35 cellular contexts compared by ENCODE assay signal in the genomic region with DNA sequence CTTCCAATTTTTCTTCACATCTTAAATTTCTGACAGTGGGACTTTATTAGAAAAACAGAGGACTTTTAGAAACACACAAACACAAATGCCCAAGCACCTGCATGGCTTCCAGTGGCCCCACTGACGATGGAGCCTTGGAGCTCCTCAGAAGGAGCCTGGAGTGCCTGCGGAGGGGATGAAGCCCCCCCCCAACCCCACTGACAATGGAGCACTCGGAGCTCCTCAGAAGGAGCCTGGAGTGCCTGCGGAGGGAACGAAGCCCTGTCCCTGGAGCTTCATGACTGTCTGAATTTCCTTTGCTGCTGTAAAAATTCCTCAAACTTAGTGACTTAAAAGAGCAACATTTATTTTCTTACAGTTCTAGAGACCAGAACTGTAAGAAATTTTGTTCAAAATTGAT.
"Had no signal": no experiment of that assay in that cellular context is flagged by ENCODE, and none has a peak within 500 bp of the region (broad histone marks: within the 10 kb centered on the region; RNA-seq: fewer than 3 reads in every experiment).

No MANE protein-coding gene starts in this region.

- H3K4me3 Mint-ChIP-seq: activated CD4-positive, alpha-beta memory T cell treated with anti-CD3 and anti-CD28 coated beads, Interleukin-2, amount 10 ng/mL, durations not matched to agents 7 days and 5 days; activated CD4-positive, alpha-beta T cell treated with anti-CD3 and anti-CD28 coated beads, Interleukin-2, amount 10 ng/mL, durations not matched to agents 7 days and 5 days; activated CD8-positive, alpha-beta memory T cell treated with anti-CD3 and anti-CD28 coated beads, Interleukin-2, amount 10 ng/mL, durations not matched to agents 7 days and 5 days; activated CD8-positive, alpha-beta T cell treated with anti-CD3 and anti-CD28 coated beads, Interleukin-2, amount 10 ng/mL, durations not matched to agents 7 days and 5 days; activated naive CD4-positive, alpha-beta T cell treated with anti-CD3 and anti-CD28 coated beads for 36 hours; activated naive CD8-positive, alpha-beta T cell treated with anti-CD3 and anti-CD28 coated beads for 36 hours; activated T-cell treated with anti-CD3 and anti-CD28 coated beads, Interleukin-2, amount 50 U/mL, for 24 hours; brain; central memory CD8-positive, alpha-beta T cell; T-helper 1 cell treated with Interleukin-12 subunit alpha and Interleukin-12 subunit beta and Interleukin-4 antibody, amounts not matched to agents 30 μg/mL and 1 μg/mL, for 36 hours; T-helper 2 cell treated with Interferon-gamma antibody and Interleukin-4, amounts not matched to agents 5 μg/mL and 100 μg/mL, for 36 hours had no signal

- H3K27ac ChIP-seq: adrenal gland, cardiac muscle cell, VCaP had no signal

- H3K9me3 Mint-ChIP-seq: activated CD4-positive, alpha-beta memory T cell treated with anti-CD3 and anti-CD28 coated beads, Interleukin-2, amount 10 ng/mL, durations not matched to agents 7 days and 5 days; activated CD4-positive, alpha-beta T cell treated with anti-CD3 and anti-CD28 coated beads, Interleukin-2, amount 10 ng/mL, durations not matched to agents 7 days and 5 days; activated naive CD4-positive, alpha-beta T cell treated with anti-CD3 and anti-CD28 coated beads for 36 hours; activated naive CD4-positive, alpha-beta T cell treated with anti-CD3 and anti-CD28 coated beads, Interleukin-2, amount 50 U/mL, for 72 hours; activated naive CD8-positive, alpha-beta T cell treated with anti-CD3 and anti-CD28 coated beads for 36 hours; activated T-cell treated with anti-CD3 and anti-CD28 coated beads, Interleukin-2, amount 50 U/mL, for 24 hours; activated T-helper 2 cell treated with anti-CD3 and anti-CD28 coated beads, Interferon-gamma antibody, Interleukin-2, Interleukin-4, amounts not matched to agents 10 μg/mL and 5 μg/mL and 100 μg/mL, durations not matched to agents 14 hours and 24 hours and 36 hours; central memory CD8-positive, alpha-beta T cell; T-helper 1 cell treated with Interleukin-12 subunit alpha and Interleukin-12 subunit beta and Interleukin-4 antibody, amounts not matched to agents 30 μg/mL and 1 μg/mL, for 36 hours; T-helper 2 cell treated with Interferon-gamma antibody and Interleukin-4, amounts not matched to agents 5 μg/mL and 100 μg/mL, for 36 hours had no signal

- DNase-seq: activated CD4-positive, alpha-beta memory T cell treated with anti-CD3 and anti-CD28 coated beads, Interleukin-2, amount 10 ng/mL, durations not matched to agents 7 days and 5 days; activated CD4-positive, alpha-beta T cell treated with anti-CD3 and anti-CD28 coated beads for 48 hours; activated CD4-positive, alpha-beta T cell treated with anti-CD3 and anti-CD28 coated beads, Interleukin-2, amount 10 ng/mL, durations not matched to agents 7 days and 5 days; activated CD4-positive, alpha-beta T cell treated with anti-CD3 and anti-CD28 coated beads, Interleukin-2, amount 50 U/mL, for 48 hours; activated CD4-positive, CD25-positive, alpha-beta regulatory T cell; activated CD8-positive, alpha-beta memory T cell treated with anti-CD3 and anti-CD28 coated beads for 24 hours; activated CD8-positive, alpha-beta memory T cell treated with anti-CD3 and anti-CD28 coated beads, Interleukin-2, amount 10 ng/mL, durations not matched to agents 7 days and 5 days; activated CD8-positive, alpha-beta memory T cell treated with anti-CD3 and anti-CD28 coated beads, Interleukin-2, amount 50 U/mL, for 48 hours; activated CD8-positive, alpha-beta T cell treated with anti-CD3 and anti-CD28 coated beads, Interleukin-2, amount 10 ng/mL, durations not matched to agents 7 days and 5 days; activated effector memory CD4-positive, alpha-beta T cell treated with anti-CD3 and anti-CD28 coated beads, Interleukin-2, amount 50 U/mL, for 16 hours; activated gamma-delta T cell treated with Interleukin-2 at 50 U/mL for 16 hours; activated naive CD4-positive, alpha-beta T cell; activated naive CD4-positive, alpha-beta T cell treated with anti-CD3 and anti-CD28 coated beads for 36 hours; activated naive CD4-positive, alpha-beta T cell treated with anti-CD3 and anti-CD28 coated beads, Interleukin-2, amount 50 U/mL, for 16 hours; activated naive CD8-positive, alpha-beta T cell treated with anti-CD3 and anti-CD28 coated beads for 36 hours; activated T-cell treated with anti-CD3 and anti-CD28 coated beads, Interleukin-2, amount 50 U/mL, for 24 hours; activated T-cell treated with anti-CD3 and anti-CD28 coated beads, Interleukin-2, amount 50 U/mL, for 48 hours; adrenal gland; amniotic stem cell; aorta; caudate nucleus; cerebellar nuclear complex; SW 1271; T-helper 1 cell; T-helper 2 cell; T-helper 9 cell had no signal

- H3K4me3 ChIP-seq: adrenal gland, cardiac muscle cell had no signal

- H3K27ac Mint-ChIP-seq: activated CD4-positive, alpha-beta memory T cell treated with anti-CD3 and anti-CD28 coated beads, Interleukin-2, amount 10 ng/mL, durations not matched to agents 7 days and 5 days; activated CD4-positive, alpha-beta T cell treated with anti-CD3 and anti-CD28 coated beads, Interleukin-2, amount 10 ng/mL, durations not matched to agents 7 days and 5 days; activated CD8-positive, alpha-beta memory T cell treated with anti-CD3 and anti-CD28 coated beads, Interleukin-2, amount 10 ng/mL, durations not matched to agents 7 days and 5 days; activated CD8-positive, alpha-beta T cell treated with anti-CD3 and anti-CD28 coated beads, Interleukin-2, amount 10 ng/mL, durations not matched to agents 7 days and 5 days; activated naive CD4-positive, alpha-beta T cell treated with anti-CD3 and anti-CD28 coated beads for 36 hours; activated naive CD4-positive, alpha-beta T cell treated with anti-CD3 and anti-CD28 coated beads, Interleukin-2, amount 50 U/mL, for 72 hours; activated naive CD8-positive, alpha-beta T cell treated with anti-CD3 and anti-CD28 coated beads for 36 hours; activated T-cell treated with anti-CD3 and anti-CD28 coated beads, Interleukin-2, amount 50 U/mL, for 24 hours; activated T-helper 2 cell treated with anti-CD3 and anti-CD28 coated beads, Interferon-gamma antibody, Interleukin-2, Interleukin-4, amounts not matched to agents 10 μg/mL and 5 μg/mL and 100 μg/mL, durations not matched to agents 14 hours and 24 hours and 36 hours; T-helper 1 cell treated with Interleukin-12 subunit alpha and Interleukin-12 subunit beta and Interleukin-4 antibody, amounts not matched to agents 30 μg/mL and 1 μg/mL, for 36 hours; T-helper 2 cell treated with Interferon-gamma antibody and Interleukin-4, amounts not matched to agents 5 μg/mL and 100 μg/mL, for 36 hours had no signal

- H3K9me3 ChIP-seq: adrenal gland had no signal

- H3K4me1 ChIP-seq: adrenal gland had no signal

- H3K4me1 Mint-ChIP-seq: activated CD4-positive, alpha-beta memory T cell treated with anti-CD3 and anti-CD28 coated beads, Interleukin-2, amount 10 ng/mL, durations not matched to agents 7 days and 5 days; activated CD4-positive, alpha-beta T cell treated with anti-CD3 and anti-CD28 coated beads, Interleukin-2, amount 10 ng/mL, durations not matched to agents 7 days and 5 days; activated CD8-positive, alpha-beta memory T cell treated with anti-CD3 and anti-CD28 coated beads, Interleukin-2, amount 10 ng/mL, durations not matched to agents 7 days and 5 days; activated naive CD8-positive, alpha-beta T cell treated with anti-CD3 and anti-CD28 coated beads for 36 hours; central memory CD8-positive, alpha-beta T cell had no signal

- H3K36me3 ChIP-seq: adrenal gland, cardiac muscle cell had no signal

- H3K36me3 Mint-ChIP-seq: activated CD8-positive, alpha-beta memory T cell treated with anti-CD3 and anti-CD28 coated beads, Interleukin-2, amount 10 ng/mL, durations not matched to agents 7 days and 5 days; activated naive CD4-positive, alpha-beta T cell treated with anti-CD3 and anti-CD28 coated beads, Interleukin-2, amount 50 U/mL, for 72 hours; activated naive CD8-positive, alpha-beta T cell treated with anti-CD3 and anti-CD28 coated beads for 36 hours; brain had no signal

- ATAC-seq: activated CD4-positive, CD25-positive, alpha-beta regulatory T cell treated with anti-CD3 and anti-CD28 coated beads, Interleukin-2, amount 50 U/mL, for 24 hours; activated CD8-positive, alpha-beta memory T cell treated with anti-CD3 and anti-CD28 coated beads, Interleukin-2, amount 10 ng/mL, durations not matched to agents 7 days and 5 days; activated CD8-positive, alpha-beta T cell treated with anti-CD3 and anti-CD28 coated beads, Interleukin-2, amount 10 ng/mL, durations not matched to agents 7 days and 5 days; activated naive CD4-positive, alpha-beta T cell treated with anti-CD3 and anti-CD28 coated beads, Interleukin-2, amount 50 U/mL, for 72 hours had no signal

- H3K27me3 ChIP-seq: adrenal gland, cardiac muscle cell had no signal
